9 cellular contexts compared by ENCODE assay signal in genomic region chr5:62307364-62307689, GRCh38. TPM values are rescaled to one million over a fixed set of nuclear protein-coding genes. Genes with fewer than 3 reads are reported as not detected.
DNase-seq lines count a peak whose midpoint lies in the region; ATAC-seq and TF ChIP-seq lines count a peak whose summit lies in the region.
"Had no signal": no experiment of that assay in that cellular context is flagged by ENCODE, and none has a peak within 500 bp of the region (broad histone marks: within the 10 kb centered on the region; RNA-seq: fewer than 3 reads in every experiment).

No MANE protein-coding gene starts in this region.

- H3K27ac ChIP-seq in right lobe of liver (peak overlapping the region in 1 of 3 donors; percentile 86), tibial artery (peak overlapping the region; percentile 86 to 91)

- intact Hi-C loops in right lobe of liver (cut with DNase I) (no loop called here), tibial artery (cut with DNase I; ENCODE audit: low total_unique reads) (loop anchor here (10.0 kb wide), 1 partner anchor 83 kb away; no protein-coding TSS in a partner anchor)

- H3K4me3 Mint-ChIP-seq in activated T-cell treated with anti-CD3 and anti-CD28 coated beads, Interleukin-2, amount 50 U/mL, for 4 hours = peak overlapping the region; percentile 100

- H3K27me3 Mint-ChIP-seq in activated T-cell treated with anti-CD3 and anti-CD28 coated beads, Interleukin-2, amount 50 U/mL, for 4 hours (ENCODE audit: low read depth) = no peaks in the 10 kb centered on the region

- H3K9me3 Mint-ChIP-seq in activated T-cell treated with anti-CD3 and anti-CD28 coated beads, Interleukin-2, amount 50 U/mL, for 4 hours = no peaks in the 10 kb centered on the region

- in situ Hi-C loops in astrocyte of the spinal cord (cut with HindIII; ENCODE audit: low sequenced_read_pairs) = no loop called here

- H3K9me3 ChIP-seq in right lobe of liver (no peaks in the 10 kb centered on the region), tibial artery (no peaks in the 10 kb centered on the region)

- DNase-seq in activated T-cell treated with anti-CD3 and anti-CD28 coated beads, Interleukin-2, amount 50 U/mL, for 4 hours = no peak
- DNase-seq in activated T-cell treated with anti-CD3 and anti-CD28 coated beads, Interleukin-2, amount 50 U/mL, for 1 hour = no peak
- no peak for DNase-seq in astrocyte of the spinal cord (ENCODE audit: low read depth, low spot score)
- DNase-seq in right lobe of liver = no peak
- DNase-seq in tibial artery = no peak
- DNase-seq in NCI-H1048 (lab: John Stamatoyannopoulos, UW) = no peak
- no peak for DNase-seq in SKM-1 treated with dmso at 0.1 percent for 144 hours (lab: John Stamatoyannopoulos, UW; ENCODE audit: unreplicated experiment)
- DNase-seq: DMS79 had no signal

- peaks cover 31% of the 10 kb centered on the region for H3K36me3 Mint-ChIP-seq in activated T-cell treated with anti-CD3 and anti-CD28 coated beads, Interleukin-2, amount 50 U/mL, for 4 hours (ENCODE audit: insufficient read depth)

- no peak for TF ChIP-seq POLR2A in right lobe of liver (IDR thresholded peaks at IDR 0.05)

- TF ChIP-seq CTCF in astrocyte of the spinal cord (IDR thresholded peaks at IDR 0.05; ENCODE audit: low read depth, low read length) (no peak), right lobe of liver (IDR thresholded peaks at IDR 0.05) (no peak), tibial artery (IDR thresholded peaks at IDR 0.05) (no peak)

- 28% methylated on average over 9 of the region's 9 CpGs for WGBS in right lobe of liver (ENCODE audit: insufficient coverage, low coverage, low lambda C conversion rate, missing lambda C conversion rate)

- H3K36me3 ChIP-seq in right lobe of liver = no peaks in the 10 kb centered on the region
- no peaks in the 10 kb centered on the region for H3K36me3 ChIP-seq in tibial artery

- no peaks in the 10 kb centered on the region for H3K4me1 ChIP-seq in right lobe of liver
- H3K4me1 ChIP-seq in tibial artery = peaks cover 0 to 26% (median 19%) of the 10 kb centered on the region in 4 donors

- no peak for ATAC-seq in activated T-cell treated with anti-CD3 and anti-CD28 coated beads, Interleukin-2, amount 50 U/mL, for 4 hours
- ATAC-seq in right lobe of liver = no peak
- no peak for ATAC-seq in GM21528 (IDR thresholded peaks at IDR 0.05; ENCODE audit: low FRiP score, unreplicated experiment)

- H3K4me3 ChIP-seq in astrocyte of the spinal cord (ENCODE audit: low read depth, low read length) (peak overlapping the region; percentile 76), right lobe of liver (peak overlapping the region; percentile 89 to 96 (median 96)), tibial artery (peak overlapping the region; percentile 95 to 99)

- peaks cover 62% of the 10 kb centered on the region for H3K4me1 Mint-ChIP-seq in activated T-cell treated with anti-CD3 and anti-CD28 coated beads, Interleukin-2, amount 50 U/mL, for 4 hours (ENCODE audit: low read depth)

- no peaks in the 10 kb centered on the region for H3K27me3 ChIP-seq in right lobe of liver
- no peaks in the 10 kb centered on the region for H3K27me3 ChIP-seq in tibial artery

RNA-seq across cellular contexts. Expression of gene KIF2A, which starts 1.3 kb away (rescaled TPM):
- 100 to 1,000 TPM; 103 to 125 (median 125) TPM for total RNA-seq in activated T-cell treated with anti-CD3 and anti-CD28 coated beads, Interleukin-2, amount 50 U/mL, for 4 hours
- total RNA-seq in right lobe of liver = 10 to 100 TPM in 1 of 6 experiments, 1 to 10 TPM in 5; 4.9 to 10.2 (median 6.7) TPM

Comparison
In these comparisons a context has a peak if more than half of its experiments do, and no peak if none do; other contexts are left out.
1. RNA of gene KIF2A, which starts 1.3 kb away (total RNA-seq): 103 to 125 TPM in activated T-cell treated with anti-CD3 and anti-CD28 coated beads, Interleukin-2, amount 50 U/mL, for 4 hours; 4.9 to 10.2 TPM in right lobe of liver; every median in the first group is over 4 times any median in the second.
2. Peak in every context shown above with its lines, with median percentiles within 50 percentile points of each other: H3K4me3 ChIP-seq.